ENCODE assay signal across 8 cellular contexts in genomic region chr5:95718203-95718602, GRCh38. TPM values are rescaled to one million over a fixed set of nuclear protein-coding genes. Genes with fewer than 3 reads are reported as not detected.
DNase-seq lines count a peak whose midpoint lies in the region; ATAC-seq, FAIRE-seq and TF ChIP-seq lines count a peak whose summit lies in the region.

No MANE protein-coding gene starts in this region.

- H3K9me1 ChIP-seq in keratinocyte (ENCODE audit: control insufficient read depth, extremely low read depth, insufficient read depth, low read length) = no peaks in the 10 kb centered on the region

- intact Hi-C loops in body of pancreas (cut with DNase I) = no loop called here

- H3K4me1 ChIP-seq in keratinocyte (ENCODE audit: control insufficient read depth, extremely low read depth, insufficient read depth, low read length) = peaks cover 13% of the 10 kb centered on the region
- peaks cover 7% of the 10 kb centered on the region for H3K4me1 ChIP-seq in BE2C
- peaks cover 42% of the 10 kb centered on the region for H3K4me1 ChIP-seq in body of pancreas

- H3K4me3 ChIP-seq in keratinocyte (ENCODE audit: control insufficient read depth in 2 of 3, extremely low read depth in 1 of 3, insufficient read depth in 2 of 3, low read depth in 1 of 3, low read length in 3 of 3) (no peak overlapping the region), BE2C (ENCODE audit: low read depth, low read length) (no peak overlapping the region), body of pancreas (no peak overlapping the region)

- dilution Hi-C loops in keratinocyte (cut with MboI; ENCODE audit: extremely low pct_ligation_motif_present, low sequenced_read_pairs) = no loop called here

- 25 to 39% methylated on average over 2 of the region's 2 CpGs for WGBS in body of pancreas, 2 donors

- H2AFZ ChIP-seq in keratinocyte (ENCODE audit: control insufficient read depth, low read length) = no peak overlapping the region

- no peak overlapping the region for H3K9ac ChIP-seq in keratinocyte (ENCODE audit: control insufficient read depth, extremely low read depth, insufficient read depth, low read length)

- H3K9me3 ChIP-seq in keratinocyte (ENCODE audit: control insufficient read depth, low read depth, low read length) (no peaks in the 10 kb centered on the region), BE2C (no peaks in the 10 kb centered on the region), body of pancreas (no peaks in the 10 kb centered on the region)

- ATAC-seq in GM18861 (IDR thresholded peaks at IDR 0.05; ENCODE audit: unreplicated experiment) (peak; percentile 83), HG02588 (IDR thresholded peaks at IDR 0.05; ENCODE audit: unreplicated experiment) (peak; percentile 84), body of pancreas (no peak)

- no peak overlapping the region for H3K4me2 ChIP-seq in keratinocyte (ENCODE audit: control insufficient read depth, extremely low read depth, insufficient read depth, low read depth, low read length)

- H3K79me2 ChIP-seq in keratinocyte (ENCODE audit: control insufficient read depth, insufficient read depth, low read length) = no peaks in the 10 kb centered on the region

- H4K20me1 ChIP-seq in keratinocyte (ENCODE audit: control insufficient read depth, extremely low read depth, insufficient read depth, low read length) = no peaks in the 10 kb centered on the region

- H3K36me3 ChIP-seq in keratinocyte (ENCODE audit: control insufficient read depth in 2 of 2, extremely low read depth in 1 of 2, insufficient read depth in 2 of 2, low read length in 2 of 2) (no peaks in the 10 kb centered on the region), BE2C (no peaks in the 10 kb centered on the region), body of pancreas (replicated peaks in 1 of 2; ENCODE audit: insufficient read depth in 1 of 2, low read depth in 2 of 2) (no peaks in the 10 kb centered on the region)

- TF ChIP-seq CTCF in keratinocyte (optimal IDR thresholded peaks at IDR 0.05 in 1 of 3, IDR thresholded peaks at IDR 0.05 in 1 of 3, conservative IDR thresholded peaks at IDR 0.05 in 1 of 3; ENCODE audit: extremely low read depth in 1 of 3, insufficient read depth in 2 of 3, low read length in 3 of 3) (no peak), BE2C (IDR thresholded peaks at IDR 0.05; ENCODE audit: low read depth, low read length) (no peak), body of pancreas (IDR thresholded peaks at IDR 0.05) (no peak)

- H3K27me3 ChIP-seq in keratinocyte (ENCODE audit: control insufficient read depth, extremely low read depth, insufficient read depth, low read length) (no peaks in the 10 kb centered on the region), BE2C (no peaks in the 10 kb centered on the region), body of pancreas (no peaks in the 10 kb centered on the region)

- DNase-seq in MV-4-11 (lab: John Stamatoyannopoulos, UW) (peak; percentile 72), keratinocyte (ENCODE audit: low read depth, low spot score) (no peak), BE2C (no peak), NCI-H526 treated with DMSO at 0.1 percent for 48 hours (lab: John Stamatoyannopoulos, UW) (no peak), body of pancreas (no peak), NCI-H2227 treated with DMSO at 0.1 percent for 48 hours (lab: John Stamatoyannopoulos, UW) (no peak)

- no peak for TF ChIP-seq POLR2A in body of pancreas (IDR thresholded peaks at IDR 0.05)

- H3K27ac ChIP-seq in keratinocyte (ENCODE audit: control insufficient read depth, insufficient read depth, low read length) = no peak overlapping the region
- no peak overlapping the region for H3K27ac ChIP-seq in body of pancreas

- FAIRE-seq in keratinocyte (lab: Jason Lieb, UNC) = peak; percentile 49

RNA-seq across cellular contexts. Expression of gene RHOBTB3, which starts 12.9 kb away (rescaled TPM):
- polyA plus RNA-seq in keratinocyte = 4.7 to 7.3 TPM (median 6.5 TPM) in 3 replicates
- 1.4 TPM for polyA plus RNA-seq in keratinocyte (2011; ENCODE audit: low read depth)
- polyA plus RNA-seq in keratinocyte (2011; cell fraction: cytosol; rRNA removed) = 7.5 and 7.7 TPM in 2 replicates
- 13.9 and 16.5 TPM in 2 replicates for polyA plus RNA-seq in keratinocyte (2011; cell fraction: nucleus; rRNA removed)
- 1.6 and 5.5 TPM in 2 replicates for polyA plus RNA-seq in keratinocyte (2012; ENCODE audit: low replicate concordance)
- 19.5 to 37.6 TPM (median 29.0 TPM) in 3 replicates for polyA minus RNA-seq in keratinocyte
- polyA minus RNA-seq in keratinocyte (2011; cell fraction: cytosol; rRNA and poly(A)+ RNA removed) = 19.0 TPM
- polyA minus RNA-seq in keratinocyte (2011; cell fraction: nucleus; rRNA and poly(A)+ RNA removed) = 19.7 and 42.0 TPM in 2 replicates
- 119 TPM for polyA plus RNA-seq in BE2C (2012; ENCODE audit: insufficient read depth, insufficient read length, low read depth)
- 100 to 1,000 TPM; 153 to 196 TPM for total RNA-seq in body of pancreas

RNA-seq across cellular contexts. Expression of gene SPATA9, which starts 35.4 kb away (rescaled TPM):
- not detected in 3 replicates for polyA plus RNA-seq in keratinocyte
- 0.14 TPM for polyA plus RNA-seq in keratinocyte (2011; ENCODE audit: low read depth)
- not detected in 2 replicates for polyA plus RNA-seq in keratinocyte (2011; cell fraction: cytosol; rRNA removed)
- not detected in 2 replicates for polyA plus RNA-seq in keratinocyte (2011; cell fraction: nucleus; rRNA removed)
- 0.27 TPM in 1 of 2 replicates, not detected in the other for polyA plus RNA-seq in keratinocyte (2012; ENCODE audit: low replicate concordance)
- not detected in 3 replicates for polyA minus RNA-seq in keratinocyte
- polyA minus RNA-seq in keratinocyte (2011; cell fraction: cytosol; rRNA and poly(A)+ RNA removed) = not detected
- polyA minus RNA-seq in keratinocyte (2011; cell fraction: nucleus; rRNA and poly(A)+ RNA removed) = not detected in 2 replicates
- polyA plus RNA-seq in BE2C (2012; ENCODE audit: insufficient read depth, insufficient read length, low read depth) = not detected
- total RNA-seq in body of pancreas = not detected
